ENCODE assay signal across 10 cellular contexts in the genomic region with DNA sequence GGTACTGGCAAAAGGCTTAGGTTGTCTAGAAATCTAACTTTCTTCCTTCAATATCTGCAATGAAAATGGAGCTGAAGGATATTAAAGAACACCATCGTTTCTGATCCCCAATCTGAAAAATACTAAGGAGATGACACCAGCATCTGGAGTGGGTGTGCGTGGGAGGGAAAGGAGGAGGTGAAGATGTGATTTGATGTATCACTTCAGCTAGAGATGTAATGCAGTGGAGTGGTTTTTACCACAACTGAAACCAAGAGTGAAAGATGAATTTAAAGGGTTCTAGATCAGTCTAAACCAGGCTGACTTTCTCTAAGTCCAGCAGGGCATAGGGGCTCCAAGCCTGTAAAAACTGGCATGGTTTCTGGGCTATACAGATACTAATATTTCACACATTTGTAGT.
DNase-seq lines count a peak whose midpoint lies in the region; ATAC-seq lines count a peak whose summit lies in the region.
"Had no signal": no experiment of that assay in that cellular context is flagged by ENCODE, and none has a peak within 500 bp of the region (broad histone marks: within the 10 kb centered on the region; RNA-seq: fewer than 3 reads in every experiment).

No MANE protein-coding gene starts in this region.

- H3K4me3 Mint-ChIP-seq in activated CD8-positive, alpha-beta memory T cell treated with anti-CD3 and anti-CD28 coated beads, Interleukin-2, amount 10 ng/mL, durations not matched to agents 7 days and 5 days = no peak overlapping the region

- H3K9me3 Mint-ChIP-seq in activated CD8-positive, alpha-beta memory T cell treated with anti-CD3 and anti-CD28 coated beads, Interleukin-2, amount 10 ng/mL, durations not matched to agents 7 days and 5 days (ENCODE audit: low read depth) = peaks cover 3% of the 10 kb centered on the region

- in situ Hi-C loops in HAP-1 (cut with MboI; ENCODE audit: low sequenced_read_pairs) (no loop called here), G401 (cut with HindIII; ENCODE audit: low sequenced_read_pairs) (no loop called here)

- no peaks in the 10 kb centered on the region for H3K36me3 ChIP-seq in HAP-1 (replicated peaks)

- 0 out of 2 replicates have a peak, but pooled peaks cover 3% of the 10 kb centered on the region for H3K9me3 ChIP-seq in HAP-1

- peaks cover 18% of the 10 kb centered on the region for H3K4me1 Mint-ChIP-seq in activated CD8-positive, alpha-beta memory T cell treated with anti-CD3 and anti-CD28 coated beads, Interleukin-2, amount 10 ng/mL, durations not matched to agents 7 days and 5 days

- no peaks in the 10 kb centered on the region for H3K27me3 Mint-ChIP-seq in activated CD8-positive, alpha-beta memory T cell treated with anti-CD3 and anti-CD28 coated beads, Interleukin-2, amount 10 ng/mL, durations not matched to agents 7 days and 5 days

- CTCF ChIA-PET in activated CD8-positive, alpha-beta memory T cell treated with anti-CD3 and anti-CD28 coated beads, Interleukin-2, amount 10 ng/mL, durations not matched to agents 7 days and 5 days (lab: Charles Lee) = no interaction called here

- H3K4me3 ChIP-seq in HAP-1 = no peak overlapping the region

- no peaks in the 10 kb centered on the region for H3K4me1 ChIP-seq in HAP-1

- H3K27me3 ChIP-seq in HAP-1 (ENCODE audit: low read depth) = no peaks in the 10 kb centered on the region

- ATAC-seq in activated CD4-positive, CD25-positive, alpha-beta regulatory T cell treated with anti-CD3 and anti-CD28 coated beads, Interleukin-2, amount 50 U/mL, for 24 hours = peak; percentile 79 to 81
- peak; percentile 91 for ATAC-seq in HG02759 (IDR thresholded peaks at IDR 0.05; ENCODE audit: unreplicated experiment)
- ATAC-seq in activated CD8-positive, alpha-beta memory T cell treated with anti-CD3 and anti-CD28 coated beads, Interleukin-2, amount 10 ng/mL, durations not matched to agents 7 days and 5 days = peak; percentile 60

- DNase-seq in activated CD4-positive, CD25-positive, alpha-beta regulatory T cell treated with anti-CD3 and anti-CD28 coated beads, Interleukin-2, amount 50 U/mL, for 72 hours = no peak
- no peak for DNase-seq in activated CD8-positive, alpha-beta memory T cell treated with anti-CD3 and anti-CD28 coated beads, Interleukin-2, amount 10 ng/mL, durations not matched to agents 7 days and 5 days
- DNase-seq in stimulated activated CD8-positive, alpha-beta memory T cell treated with anti-CD3 and anti-CD28 coated beads, Interleukin-4, amount 100 ng/mL, for 24 hours (ENCODE audit: low read depth) = peak; percentile 37
- DNase-seq in HAP-1 (ENCODE audit: low spot score in 2 of 2) = no peak
- DNase-seq in G401 (ENCODE audit: low spot score) = no peak
- no peak for DNase-seq in AG08396 (ENCODE audit: low spot score)
- DNase-seq: GDM1, NCI-H2227 treated with DMSO at 0.1 percent for 48 hours had no signal

- no peak overlapping the region for H3K27ac Mint-ChIP-seq in activated CD8-positive, alpha-beta memory T cell treated with anti-CD3 and anti-CD28 coated beads, Interleukin-2, amount 10 ng/mL, durations not matched to agents 7 days and 5 days

- H3K36me3 Mint-ChIP-seq in activated CD8-positive, alpha-beta memory T cell treated with anti-CD3 and anti-CD28 coated beads, Interleukin-2, amount 10 ng/mL, durations not matched to agents 7 days and 5 days = peaks cover 22% of the 10 kb centered on the region
